Comparison of ENCODE assay signal across 9 cellular contexts in the genomic region with DNA sequence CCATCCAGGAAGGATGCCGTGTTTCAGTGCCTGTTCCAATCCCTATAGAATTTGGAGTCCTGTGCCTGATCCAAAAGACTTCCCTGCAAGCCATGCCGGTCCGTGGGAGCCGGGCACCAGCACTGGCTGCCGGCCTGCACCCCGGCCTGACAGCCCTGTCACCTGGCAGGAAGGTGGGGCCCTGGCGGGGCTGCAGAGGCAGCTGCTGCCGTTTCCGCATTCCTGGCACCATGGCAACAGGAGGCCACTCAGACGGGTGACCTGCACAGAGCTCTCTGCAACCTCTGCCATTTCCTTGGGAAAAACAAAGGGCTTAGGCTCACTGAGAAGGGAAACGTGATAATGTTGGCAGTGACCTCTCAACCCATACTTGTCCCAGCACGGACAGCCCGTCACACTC.
DNase-seq lines count a peak whose midpoint lies in the region; FAIRE-seq and TF ChIP-seq lines count a peak whose summit lies in the region.
"Had no signal": no experiment of that assay in that cellular context is flagged by ENCODE, and none has a peak within 500 bp of the region (broad histone marks: within the 10 kb centered on the region; RNA-seq: fewer than 3 reads in every experiment).

No MANE protein-coding gene starts in this region.

- DNase-seq in NCI-H2081 (lab: John Stamatoyannopoulos, UW) (peak; percentile 41 to 78), NCI-H2081 treated with DMSO at 0.1 percent for 48 hours (lab: John Stamatoyannopoulos, UW) (no peak), NCI-H748 treated with DMSO at 0.1 percent for 48 hours (lab: John Stamatoyannopoulos, UW) (peak; percentile 31), glomerular visceral epithelial cell (ENCODE audit: extremely low spot score) (peak; percentile 54), small intestine (peak; percentile 90), WERI-Rb-1 (no peak), 8988T (no peak), GM12892 (ENCODE audit: insufficient read length) (no peak)
- DNase-seq: GOT3 had no signal

- H3K4me1 ChIP-seq in small intestine (ENCODE audit: control insufficient read depth in 2 of 2, insufficient read depth in 1 of 2, low read depth in 1 of 2, low read length in 1 of 2), result no peaks in the 10 kb centered on the region

- H3K9me3 ChIP-seq in small intestine (ENCODE audit: control insufficient read depth, low read depth) (no peaks in the 10 kb centered on the region), WERI-Rb-1 (ENCODE audit: severe bottlenecking) (no peaks in the 10 kb centered on the region)

- H3K4me3 ChIP-seq in small intestine (ENCODE audit: low read depth in 1 of 2, low read length in 2 of 2) (no peak overlapping the region), WERI-Rb-1 (ENCODE audit: low read depth, low read length) (no peak overlapping the region)

- no peaks in the 10 kb centered on the region for H3K27me3 ChIP-seq in small intestine (ENCODE audit: control insufficient read depth in 2 of 2, insufficient read depth in 2 of 2, low read length in 2 of 2)
- H3K27me3 ChIP-seq in WERI-Rb-1 (ENCODE audit: insufficient read depth, low read depth, severe bottlenecking), result no peaks in the 10 kb centered on the region

- no peak for FAIRE-seq in small intestine (lab: Jason Lieb, UNC)
- no peak for FAIRE-seq in GM12892 (lab: Jason Lieb, UNC)

- 7 to 32% (median 11%) methylated on average over 13 of the region's 13 CpGs for WGBS in small intestine, 3 donors

- peak overlapping the region in 1 of 2 donors; percentile 36 for H3K27ac ChIP-seq in small intestine (ENCODE audit: low read depth in 1 of 2, low read length in 1 of 2)
- no peak overlapping the region for H3K27ac ChIP-seq in WERI-Rb-1

- TF ChIP-seq POLR2A in GM12892 (IDR thresholded peaks at IDR 0.05; ENCODE audit: low read depth, low read length), result no peak

- no peaks in the 10 kb centered on the region for H3K36me3 ChIP-seq in small intestine (ENCODE audit: control insufficient read depth in 2 of 2, insufficient read depth in 2 of 2, low read length in 2 of 2)
- no peaks in the 10 kb centered on the region for H3K36me3 ChIP-seq in WERI-Rb-1

- no peak for TF ChIP-seq CTCF in WERI-Rb-1 (IDR thresholded peaks at IDR 0.05; ENCODE audit: low read depth, low read length)

Comparison
In these comparisons a context has a peak if more than half of its experiments do, and no peak if none do; other contexts are left out.
1. DNase-seq: peak in NCI-H2081 (2 of 2), NCI-H748 treated with DMSO at 0.1 percent for 48 hours (single experiment), glomerular visceral epithelial cell (single experiment) and small intestine (single experiment); none in NCI-H2081 treated with DMSO at 0.1 percent for 48 hours (single experiment), WERI-Rb-1 (single experiment), 8988T (single experiment) and GM12892 (single experiment).